8 cellular contexts compared by ENCODE assay signal in genomic region chr14:67837011-67837624, GRCh38. TPM values are rescaled to one million over a fixed set of nuclear protein-coding genes. Genes with fewer than 3 reads are reported as not detected.
DNase-seq lines count a peak whose midpoint lies in the region; ATAC-seq and TF ChIP-seq lines count a peak whose summit lies in the region.

No MANE protein-coding gene starts in this region.

- H3K9me3 Mint-ChIP-seq in CD14-positive monocyte: no peaks in the 10 kb centered on the region
- no peaks in the 10 kb centered on the region for H3K9me3 Mint-ChIP-seq in progenitor cell of endocrine pancreas (ENCODE audit: low read depth)

- peak; percentile 73 for TF ChIP-seq CTCF in CD14-positive monocyte (IDR thresholded peaks at IDR 0.05)
- peak; percentile 46; the same call in 1 of the 2 replicates for TF ChIP-seq CTCF in GM12875 (IDR thresholded peaks at IDR 0.05; ENCODE audit: borderline replicate concordance, insufficient read depth, low read depth, low read length)
- peak; percentile 75 for TF ChIP-seq CTCF in fibroblast of mammary gland (conservative IDR thresholded peaks at IDR 0.05; ENCODE audit: control insufficient read depth, insufficient read depth, low read depth, low read length)
- TF ChIP-seq CTCF in progenitor cell of endocrine pancreas (IDR thresholded peaks at IDR 0.05; ENCODE audit: unreplicated experiment): peak; percentile 75

- H3K4me3 ChIP-seq in GM12875 (ENCODE audit: low read depth, low read length): no peak overlapping the region
- no peak overlapping the region for H3K4me3 ChIP-seq in fibroblast of mammary gland (ENCODE audit: control insufficient read depth, low read depth, low read length)

- peaks cover 0 to 2% (median 0%) of the 10 kb centered on the region in 3 donors for H3K27me3 Mint-ChIP-seq in CD14-positive monocyte (ENCODE audit: low read depth in 3 of 3)
- H3K27me3 Mint-ChIP-seq in progenitor cell of endocrine pancreas: no peaks in the 10 kb centered on the region

- intact Hi-C loops in CD14-positive monocyte (cut with micrococcal nuclease): loop anchor here (5.0 to 10.0 kb wide), 2 partner anchors 98 to 980 kb away; no protein-coding TSS in a partner anchor

- DNase-seq in CD14-positive monocyte (ENCODE audit: low spot score) (no peak), NCI-H460 (ENCODE audit: extremely low read depth, low read depth) (peak; percentile 64), fibroblast of mammary gland (ENCODE audit: low read depth) (peak; percentile 87), progenitor cell of endocrine pancreas (ENCODE audit: low spot score, unreplicated experiment) (no peak), middle frontal gyrus (ENCODE audit: extremely low spot score, low spot score) (no peak)
- DNase-seq in activated CD4-positive, alpha-beta T cell treated with anti-CD3 and anti-CD28 coated beads, Interleukin-2, amount 50 U/mL, for 4 hours: peak; percentile 15 to 26

- H3K36me3 Mint-ChIP-seq in CD14-positive monocyte (peaks cover 11% of the 10 kb centered on the region in 2 donors), progenitor cell of endocrine pancreas (ENCODE audit: insufficient read depth) (peaks cover 4% of the 10 kb centered on the region)

- ATAC-seq in GM18505 (IDR thresholded peaks at IDR 0.05; ENCODE audit: unreplicated experiment): no peak

- H3K4me1 Mint-ChIP-seq in CD14-positive monocyte: peaks cover 5% of the 10 kb centered on the region
- H3K4me1 Mint-ChIP-seq in progenitor cell of endocrine pancreas (ENCODE audit: low read depth): peaks cover 1% of the 10 kb centered on the region

- H3K27ac Mint-ChIP-seq in CD14-positive monocyte (peak overlapping the region in 5 of 7 donors; percentile 14 to 66 (median 42)), progenitor cell of endocrine pancreas (no peak overlapping the region)

- TF ChIP-seq POLR2A in GM18505 (IDR thresholded peaks at IDR 0.05; ENCODE audit: borderline replicate concordance, extremely low read depth, insufficient read depth, insufficient read length): no peak

- H3K4me3 Mint-ChIP-seq in CD14-positive monocyte: no peak overlapping the region
- no peak overlapping the region for H3K4me3 Mint-ChIP-seq in progenitor cell of endocrine pancreas (ENCODE audit: low read depth)

RNA-seq across cellular contexts. Expression of gene RAD51B, which starts 17.5 kb away (rescaled TPM):
- 10 to 100 TPM in 1 of 2 donors, 1 to 10 TPM in 1; 9.4 to 11.6 TPM for polyA plus RNA-seq in CD14-positive monocyte
- 12.7 and 13.4 TPM in 2 replicates for total RNA-seq in NCI-H460 (2014; rRNA removed; shearing (Covaris generic))
- 8.0 and 8.9 TPM in 2 replicates for polyA plus RNA-seq in NCI-H460 (2014; cell fraction: nucleus; rRNA removed)
- total RNA-seq in progenitor cell of endocrine pancreas: 24.7 and 24.9 TPM in 2 replicates

RNA-seq across cellular contexts. Expression of gene ZFYVE26, which starts 20.7 kb away (rescaled TPM):
- polyA plus RNA-seq in CD14-positive monocyte: 1 to 10 TPM; 1.0 to 2.3 TPM
- total RNA-seq in NCI-H460 (2014; rRNA removed; shearing (Covaris generic)): 10.5 and 13.4 TPM in 2 replicates
- polyA plus RNA-seq in NCI-H460 (2014; cell fraction: nucleus; rRNA removed): 6.7 and 7.8 TPM in 2 replicates
- 33.9 and 34.8 TPM in 2 replicates for total RNA-seq in progenitor cell of endocrine pancreas

Comparison
In these comparisons a context has a peak if more than half of its experiments do, and no peak if none do; other contexts are left out.
1. DNase-seq: peak in NCI-H460 (single experiment), activated CD4-positive, alpha-beta T cell treated with anti-CD3 and anti-CD28 coated beads, Interleukin-2, amount 50 U/mL, for 4 hours (2 of 2) and fibroblast of mammary gland (single experiment); none in CD14-positive monocyte (single experiment), progenitor cell of endocrine pancreas (single experiment) and middle frontal gyrus (single experiment).
2. Peak in every context shown above with its lines, with median percentiles within 50 percentile points of each other: CTCF ChIP-seq.